In the genomic region with DNA sequence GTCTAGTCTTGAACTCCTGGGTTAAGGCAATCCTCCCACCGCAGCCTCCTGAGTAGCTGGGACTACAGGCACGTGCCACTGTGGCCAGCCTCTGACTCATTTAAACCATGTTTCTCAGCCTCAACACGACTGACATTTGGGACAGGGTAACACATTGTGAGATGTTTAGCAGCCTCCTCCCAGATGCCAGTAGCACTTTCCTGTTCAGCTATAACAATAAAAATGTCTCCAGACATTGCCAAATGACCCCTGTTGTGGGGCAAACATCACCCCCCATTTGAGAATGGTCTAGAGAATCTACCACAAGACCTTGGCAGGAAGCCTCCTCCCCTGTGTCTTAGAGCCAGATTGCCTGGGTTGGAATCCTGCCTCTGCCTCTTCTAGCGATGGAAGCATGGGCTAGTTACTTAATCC, we compare ENCODE assay signal across 8 cellular contexts. TPM values are rescaled to one million over a fixed set of nuclear protein-coding genes. Genes with fewer than 3 reads are reported as not detected.
DNase-seq lines count a peak whose midpoint lies in the region; ATAC-seq and TF ChIP-seq lines count a peak whose summit lies in the region.

No MANE protein-coding gene starts in this region.

- H3K9me3 Mint-ChIP-seq in T-cell (no peaks in the 10 kb centered on the region), type B pancreatic cell (no peaks in the 10 kb centered on the region)

- no peak overlapping the region for H3K27ac Mint-ChIP-seq in T-cell
- peak overlapping the region; percentile 59 for H3K27ac Mint-ChIP-seq in type B pancreatic cell

- H3K4me3 Mint-ChIP-seq in T-cell (no peak overlapping the region), type B pancreatic cell (no peak overlapping the region)

- DNase-seq in A172 (ENCODE audit: low spot score) = peak; percentile 90
- peak in 3 of 34 experiments; percentile 0 to 15 (median 12) for DNase-seq in T-cell
- DNase-seq in fibroblast of the aortic adventitia (ENCODE audit: low read depth) = peak; percentile 92
- DNase-seq in type B pancreatic cell (ENCODE audit: extremely low spot score, unreplicated experiment) = no peak
- DNase-seq in NCI-H446 treated with DMSO at 0.1 percent for 48 hours (lab: John Stamatoyannopoulos, UW) = no peak
- no peak for DNase-seq in central memory CD4-positive, alpha-beta T cell
- DNase-seq in DMS114 treated with DMSO at 0.1 percent for 48 hours (lab: John Stamatoyannopoulos, UW; ENCODE audit: unreplicated experiment) = no peak

- peaks cover 2 to 8% (median 2%) of the 10 kb centered on the region in 3 donors for H3K4me1 Mint-ChIP-seq in T-cell
- no peaks in the 10 kb centered on the region for H3K4me1 Mint-ChIP-seq in type B pancreatic cell (ENCODE audit: unreplicated experiment)

- POLR2A ChIA-PET in T-cell (lab: Charles Lee) = no interaction called here

- TF ChIP-seq CTCF in fibroblast of the aortic adventitia (IDR thresholded peaks at IDR 0.05; ENCODE audit: insufficient read depth, low read length) = no peak
- no peak for TF ChIP-seq CTCF in type B pancreatic cell (conservative IDR thresholded peaks at IDR 0.05)

- ATAC-seq in GM21576 (IDR thresholded peaks at IDR 0.05; ENCODE audit: unreplicated experiment) = peak; percentile 51
- peak in 3 of 4 experiments; percentile 56 to 74 (median 61) for ATAC-seq in T-cell (replicated peaks in 1 of 4)

- CTCF ChIA-PET in T-cell (lab: Charles Lee) = no interaction called here

- H3K4me3 ChIP-seq in fibroblast of the aortic adventitia (ENCODE audit: low read depth, low read length) = no peak overlapping the region

- H3K27me3 Mint-ChIP-seq in T-cell = peaks cover 1 to 8% of the 10 kb centered on the region in 2 donors
- H3K27me3 Mint-ChIP-seq in type B pancreatic cell = no peaks in the 10 kb centered on the region

- H3K36me3 Mint-ChIP-seq in T-cell (no peaks in the 10 kb centered on the region), type B pancreatic cell (no peaks in the 10 kb centered on the region)

RNA-seq across cellular contexts. Expression of gene TMEM40, which starts 8.4 kb away (rescaled TPM):
- total RNA-seq in A172 (2014; rRNA removed; shearing (Covaris generic)) = 2.9 TPM in 1 of 2 replicates, not detected in the other
- total RNA-seq in T-cell = not detected
- total RNA-seq in fibroblast of the aortic adventitia (ENCODE audit: low replicate concordance) = not detected in 2 replicates
- 16.3 and 51.3 TPM in 2 replicates for total RNA-seq in type B pancreatic cell (ENCODE audit: low replicate concordance)

RNA-seq across cellular contexts. Expression of gene CAND2, which starts 45.8 kb away (rescaled TPM):
- total RNA-seq in A172 (2014; rRNA removed; shearing (Covaris generic)) = 2.0 and 2.8 TPM in 2 replicates
- 1 to 10 TPM; 2.1 to 5.9 (median 3.2) TPM for total RNA-seq in T-cell
- total RNA-seq in fibroblast of the aortic adventitia (ENCODE audit: low replicate concordance) = 6.1 and 11.4 TPM in 2 replicates
- 5.5 and 11.1 TPM in 2 replicates for total RNA-seq in type B pancreatic cell (ENCODE audit: low replicate concordance)

Comparison
In these comparisons a context has a peak if more than half of its experiments do, and no peak if none do; other contexts are left out.
1. DNase-seq: peak in A172 (single experiment) and fibroblast of the aortic adventitia (single experiment); none in type B pancreatic cell (single experiment), NCI-H446 treated with DMSO at 0.1 percent for 48 hours (single experiment), central memory CD4-positive, alpha-beta T cell (single experiment) and DMS114 treated with DMSO at 0.1 percent for 48 hours (single experiment).